ENCODE assay signal across 9 cellular contexts in the genomic region with DNA sequence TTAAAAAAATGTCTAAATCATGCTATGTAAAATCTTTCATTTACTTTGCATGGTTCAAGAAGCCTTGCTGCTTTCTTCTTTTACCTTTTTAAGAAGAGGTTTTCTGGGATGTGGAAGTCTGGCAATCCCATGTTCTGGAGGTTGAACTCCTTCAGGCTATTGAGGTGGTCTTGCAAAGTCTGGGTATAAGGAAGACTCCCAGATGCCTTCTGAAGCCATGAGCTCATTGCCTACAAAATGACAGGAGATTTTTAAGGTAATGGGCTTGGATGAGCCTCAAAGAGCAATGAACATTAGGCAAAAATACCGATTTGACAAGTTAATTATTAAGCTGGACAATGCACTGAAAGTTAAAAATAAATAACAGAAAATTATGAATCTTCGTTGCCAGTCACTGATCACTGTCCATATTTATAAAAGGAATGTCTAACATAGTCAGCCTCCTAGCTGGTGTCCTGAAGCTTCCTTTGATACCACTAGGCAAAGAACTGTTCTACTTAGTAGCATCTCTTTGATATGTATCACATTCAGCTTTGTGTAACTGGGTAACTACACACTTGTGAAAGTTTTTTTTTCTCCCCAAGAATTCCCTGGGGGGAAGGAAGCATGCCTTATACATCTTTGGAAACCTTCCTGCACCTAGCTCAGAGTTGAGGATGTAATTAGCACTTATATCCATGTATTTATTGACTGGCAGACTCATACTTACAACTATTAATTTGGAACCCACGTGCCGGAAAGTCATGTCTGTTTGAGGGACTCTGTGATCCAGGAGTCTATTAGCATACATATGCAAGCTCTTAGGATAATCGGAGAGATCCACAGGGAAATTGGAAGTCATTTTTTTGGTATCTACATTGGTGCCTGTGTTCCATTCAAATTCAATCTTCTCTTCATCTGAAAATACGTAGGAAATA. TPM values are rescaled to one million over a fixed set of nuclear protein-coding genes. Genes with fewer than 3 reads are reported as not detected.
"Had no signal": no experiment of that assay in that cellular context is flagged by ENCODE, and none has a peak within 500 bp of the region (broad histone marks: within the 10 kb centered on the region; RNA-seq: fewer than 3 reads in every experiment).

No MANE protein-coding gene starts in this region.

- H3K4me3 ChIP-seq: GM12878 had no signal

- FAIRE-seq: G401.6, GM12878, GM12891, GM12892, GM18507, GM19239 had no signal

- DNase-seq: GDM1, GF-D8 had no signal

- ATAC-seq: GM12878 had no signal

RNA-seq across cellular contexts. Expression of a gene that starts 29.3 kb away (rescaled TPM):
- total RNA-seq: G401 had no signal
- polyA plus RNA-seq: GM12878 had no signal
